Comparison of ENCODE assay signal across 30 cellular contexts in genomic region chr11:102703826-102704493, GRCh38. TPM values are rescaled to one million over a fixed set of nuclear protein-coding genes. Genes with fewer than 3 reads are reported as not detected.
DNase-seq lines count a peak whose midpoint lies in the region; ATAC-seq and TF ChIP-seq lines count a peak whose summit lies in the region.
"Had no signal": no experiment of that assay in that cellular context is flagged by ENCODE, and none has a peak within 500 bp of the region (broad histone marks: within the 10 kb centered on the region; RNA-seq: fewer than 3 reads in every experiment).

No MANE protein-coding gene starts in this region.

- no peaks in the 10 kb centered on the region for H3K9me3 Mint-ChIP-seq in H9
- no peaks in the 10 kb centered on the region for H3K9me3 Mint-ChIP-seq in neural progenitor cell
- H3K9me3 Mint-ChIP-seq: CD4-positive, alpha-beta memory T cell; GM23338 had no signal

- no peak overlapping the region for H3K4me3 Mint-ChIP-seq in H9
- no peak overlapping the region for H3K4me3 Mint-ChIP-seq in neural progenitor cell
- H3K4me3 Mint-ChIP-seq: CD4-positive, alpha-beta memory T cell; GM23338 had no signal

- no peaks in the 10 kb centered on the region for H3K4me1 ChIP-seq in H9 (ENCODE audit: insufficient read depth, low read length)
- H3K4me1 ChIP-seq in SK-N-SH (ENCODE audit: control insufficient read depth in 1 of 2, insufficient read depth in 2 of 2, low read depth in 1 of 2, low read length in 1 of 2) = no peaks in the 10 kb centered on the region
- no peaks in the 10 kb centered on the region for H3K4me1 ChIP-seq in esophagus muscularis mucosa
- H3K4me1 ChIP-seq in neural progenitor cell = no peaks in the 10 kb centered on the region
- H3K4me1 ChIP-seq: Caco-2, HAP-1 had no signal

- no peak overlapping the region for H2BK120ac ChIP-seq in H9 (ENCODE audit: low read depth, low read length, poor library complexity, severe bottlenecking)

- H3K27ac ChIP-seq in H9 (ENCODE audit: insufficient read length, low read depth, low read length) (no peak overlapping the region), SK-N-SH (ENCODE audit: low read depth in 2 of 2, low read length in 1 of 2) (no peak overlapping the region), esophagus muscularis mucosa (replicated peaks in 1 of 4) (no peak overlapping the region), neural progenitor cell (no peak overlapping the region)

- no peak overlapping the region for H4K5ac ChIP-seq in H9 (ENCODE audit: insufficient read length, low read depth, low read length)

- H2BK20ac ChIP-seq in H9 (ENCODE audit: low read depth, low read length, poor library complexity, severe bottlenecking) = peak overlapping the region; percentile 45

- no peak overlapping the region for H2BK12ac ChIP-seq in H9 (ENCODE audit: insufficient read length, low read depth, low read length)

- H3K14ac ChIP-seq in H9 (ENCODE audit: insufficient read depth, low read length) = no peak overlapping the region

- no peaks in the 10 kb centered on the region; the same call in 1 of the 2 replicates for H3K27me3 Mint-ChIP-seq in H9 (ENCODE audit: low read depth)
- H3K27me3 Mint-ChIP-seq in neural progenitor cell (ENCODE audit: insufficient read depth, low read depth) = peaks cover 2% of the 10 kb centered on the region

- no peak overlapping the region for H3K56ac ChIP-seq in H9 (ENCODE audit: insufficient read length, low read depth, low read length)

- intact Hi-C loops in esophagus muscularis mucosa (cut with DNase I) (no loop called here), left cardiac atrium (cut with DNase I) (no loop called here)

- no peak for TF ChIP-seq POLR2A in esophagus muscularis mucosa (IDR thresholded peaks at IDR 0.05; ENCODE audit: low read depth)

- H4K20me1 ChIP-seq in H9 (ENCODE audit: control insufficient read depth, insufficient read depth, insufficient read length) = no peaks in the 10 kb centered on the region
- no peaks in the 10 kb centered on the region for H4K20me1 ChIP-seq in SK-N-SH (ENCODE audit: insufficient read depth)
- H4K20me1 ChIP-seq in neural progenitor cell (ENCODE audit: low read depth) = no peaks in the 10 kb centered on the region

- H3K18ac ChIP-seq in H9 (ENCODE audit: insufficient read length, low read depth, low read length) = no peak overlapping the region

- H2BK5ac ChIP-seq in H9 (ENCODE audit: insufficient read length, low read length) = no peak overlapping the region

- TF ChIP-seq CTCF in H9 (conservative IDR thresholded peaks at IDR 0.05) (no peak), SK-N-SH (IDR thresholded peaks at IDR 0.05) (no peak), esophagus muscularis mucosa (IDR thresholded peaks at IDR 0.05) (no peak), neural progenitor cell (IDR thresholded peaks at IDR 0.05) (no peak)

- no peaks in the 10 kb centered on the region for H3K9me3 ChIP-seq in H9 (ENCODE audit: control insufficient read depth, low read depth, low read length)
- no peaks in the 10 kb centered on the region for H3K9me3 ChIP-seq in SK-N-SH
- H3K9me3 ChIP-seq in esophagus muscularis mucosa = no peaks in the 10 kb centered on the region
- no peaks in the 10 kb centered on the region for H3K9me3 ChIP-seq in neural progenitor cell (ENCODE audit: low read depth)
- H3K9me3 ChIP-seq: Caco-2, HAP-1 had no signal

- no peaks in the 10 kb centered on the region for H3K27me3 ChIP-seq in H9 (ENCODE audit: insufficient read depth, low read length)
- H3K27me3 ChIP-seq in SK-N-SH (ENCODE audit: insufficient read depth) = no peaks in the 10 kb centered on the region; the same call in 1 of the 2 replicates
- no peaks in the 10 kb centered on the region for H3K27me3 ChIP-seq in esophagus muscularis mucosa
- H3K27me3 ChIP-seq in neural progenitor cell = no peaks in the 10 kb centered on the region

- H3K9ac ChIP-seq in H9 (ENCODE audit: extremely low read depth, insufficient read length, low read length) = no peak overlapping the region
- H3K9ac ChIP-seq in SK-N-SH = no peak overlapping the region
- no peak overlapping the region for H3K9ac ChIP-seq in neural progenitor cell

- H3K23ac ChIP-seq in H9 (ENCODE audit: insufficient read length, low read depth, low read length) = no peak overlapping the region

- H3F3A ChIP-seq in SK-N-SH (replicated peaks; ENCODE audit: insufficient read depth) = no peaks in the 10 kb centered on the region
- H3F3A ChIP-seq in neural progenitor cell (ENCODE audit: low read depth) = no peaks in the 10 kb centered on the region

- no peak overlapping the region for H3K4ac ChIP-seq in H9 (ENCODE audit: low read depth, low read length)

- H3K36me3 Mint-ChIP-seq in H9 (ENCODE audit: insufficient read depth in 1 of 3, low read depth in 3 of 3) (no peaks in the 10 kb centered on the region), neural progenitor cell (no peaks in the 10 kb centered on the region)
- H3K36me3 Mint-ChIP-seq: CD4-positive, alpha-beta memory T cell had no signal

- H2BK15ac ChIP-seq in H9 (ENCODE audit: low read depth, low read length) = no peak overlapping the region

- no peaks in the 10 kb centered on the region for H3K4me1 Mint-ChIP-seq in H9
- no peaks in the 10 kb centered on the region for H3K4me1 Mint-ChIP-seq in neural progenitor cell
- H3K4me1 Mint-ChIP-seq: GM23338 had no signal

- no peak overlapping the region for H3K4me3 ChIP-seq in SK-N-SH (ENCODE audit: low read depth in 2 of 2, low read length in 1 of 2)
- no peak overlapping the region for H3K4me3 ChIP-seq in esophagus muscularis mucosa
- no peak overlapping the region for H3K4me3 ChIP-seq in neural progenitor cell
- H3K4me3 ChIP-seq: GM23338, HAP-1 had no signal

- POLR2A ChIA-PET in SK-N-SH (lab: Yijun Ruan, JAX) = no interaction called here

- no peaks in the 10 kb centered on the region for H3K79me1 ChIP-seq in H9 (ENCODE audit: insufficient read depth, low read depth, low read length, poor library complexity, severe bottlenecking)

- no peak overlapping the region for H4K8ac ChIP-seq in H9 (replicated peaks; ENCODE audit: insufficient read length, low read depth, low read length)

- whole genome bisulfite sequencing in H9 (ENCODE audit: extremely low coverage, insufficient read length, low lambda C conversion rate) = no CpG with 5 or more reads among the region's 3 CpGs
- WGBS in SK-N-SH (ENCODE audit: low lambda C conversion rate) = 18% methylated on average over 3 of the region's 3 CpGs
- 82% methylated on average over 3 of the region's 3 CpGs for WGBS in esophagus muscularis mucosa

- H3K27ac Mint-ChIP-seq in H9 (no peak overlapping the region; a peak in 1 of 7 replicates), neural progenitor cell (no peak overlapping the region)
- H3K27ac Mint-ChIP-seq: CD4-positive, alpha-beta memory T cell; GM23338 had no signal

- DNase-seq in H9 = no peak
- DNase-seq in SK-N-SH = no peak
- DNase-seq in esophagus muscularis mucosa (ENCODE audit: extremely low spot score) = peak; percentile 60
- no peak for DNase-seq in neural progenitor cell (ENCODE audit: low spot score)
- no peak for DNase-seq in stimulated activated CD8-positive, alpha-beta memory T cell treated with anti-CD3 and anti-CD28 coated beads, Interleukin-4, amount 100 ng/mL, for 48 hours
- no peak for DNase-seq in left cardiac atrium
- DNase-seq: C1 segment of cervical spinal cord; Caco-2; CD4-positive, alpha-beta memory T cell; DMS79 treated with DMSO at 0.1 percent for 48 hours; GF-D8; Karpas-422; NCI-H1092 treated with DMSO at 0.1 percent for 48 hours; NCI-H1436; NCI-H187; NCI-H2081 treated with DMSO at 0.1 percent for 48 hours; NCI-H2171 treated with DMSO at 0.1 percent for 48 hours; NCI-H345; NCI-H510A treated with DMSO at 0.1 percent for 48 hours; NCI-H748 treated with DMSO at 0.1 percent for 48 hours; RPMI8226; SHP77 had no signal

- TF ChIP-seq EP300 in SK-N-SH (IDR thresholded peaks at IDR 0.05; ENCODE audit: borderline replicate concordance in 1 of 2, low read depth in 1 of 2, low read length in 1 of 2) (no peak), esophagus muscularis mucosa (IDR thresholded peaks at IDR 0.05) (no peak)

- no peak overlapping the region for H3T11ph ChIP-seq in H9 (ENCODE audit: low read length)

- no peak overlapping the region for H2AFZ ChIP-seq in H9 (ENCODE audit: low read length)
- 0 out of 2 replicates have a peak overlapping the region, but pooled peaks have one; percentile 90 for H2AFZ ChIP-seq in SK-N-SH (ENCODE audit: low read depth)
- H2AFZ ChIP-seq in neural progenitor cell (replicated peaks) = no peak overlapping the region

- no peaks in the 10 kb centered on the region for H3K79me2 ChIP-seq in H9 (ENCODE audit: insufficient read depth, low read length)
- H3K79me2 ChIP-seq in SK-N-SH (ENCODE audit: insufficient read depth) = no peaks in the 10 kb centered on the region
- no peaks in the 10 kb centered on the region for H3K79me2 ChIP-seq in neural progenitor cell (ENCODE audit: low read depth)

- no peak for TF ChIP-seq RAD21 in SK-N-SH (IDR thresholded peaks at IDR 0.05; ENCODE audit: low read length)

- H2AK5ac ChIP-seq in H9 (ENCODE audit: insufficient read length, low read length) = no peak overlapping the region

- no peak overlapping the region for H3K4me2 ChIP-seq in H9 (ENCODE audit: insufficient read depth, insufficient read length, low read length)
- H3K4me2 ChIP-seq in SK-N-SH = peak overlapping the region; percentile 61
- H3K4me2 ChIP-seq in neural progenitor cell = no peak overlapping the region
- H3K4me2 ChIP-seq: GM23338 had no signal

- no peaks in the 10 kb centered on the region for H3K9me2 ChIP-seq in SK-N-SH

- ATAC-seq in GM18867 (IDR thresholded peaks at IDR 0.05; ENCODE audit: unreplicated experiment) (peak; percentile 65), left cardiac atrium (no peak), HG03460 (IDR thresholded peaks at IDR 0.05; ENCODE audit: unreplicated experiment) (no peak)
- ATAC-seq: GM23338, HepG2 had no signal

- H3K36me3 ChIP-seq in SK-N-SH (replicated peaks in 1 of 2; ENCODE audit: control insufficient read depth in 1 of 2, insufficient read depth in 2 of 2, low read length in 1 of 2) (no peaks in the 10 kb centered on the region), esophagus muscularis mucosa (no peaks in the 10 kb centered on the region), neural progenitor cell (no peaks in the 10 kb centered on the region)
- H3K36me3 ChIP-seq: HAP-1 had no signal

- no peaks in the 10 kb centered on the region for H3K23me2 ChIP-seq in H9 (ENCODE audit: insufficient read length, low read depth, low read length, poor library complexity, severe bottlenecking)

- CTCF ChIA-PET in SK-N-SH (lab: Yijun Ruan, JAX) = no interaction called here

- no peak overlapping the region for H4K91ac ChIP-seq in H9 (ENCODE audit: insufficient read length, low read depth, low read length)

RNA-seq across cellular contexts. Expression of gene MMP27, which starts 1.6 kb away (rescaled TPM):
- total RNA-seq in H9 (2021) = not detected in 2 replicates
- not detected in 2 replicates for polyA plus RNA-seq in SK-N-SH (2012; rRNA removed)
- polyA plus RNA-seq in SK-N-SH (2012; cell fraction: cytosol; rRNA removed) = 0.01 TPM in 2 replicates
- 0.02 TPM in 1 of 2 replicates, not detected in the other for polyA plus RNA-seq in SK-N-SH (2012; cell fraction: nucleus; rRNA removed)
- under 1 TPM in 2 of 4 donors, not detected in 2; 0.33 to 0.45 TPM for total RNA-seq in esophagus muscularis mucosa
- not detected in 2 replicates for total RNA-seq in neural progenitor cell (ENCODE audit: low replicate concordance)
- not detected for total RNA-seq in left cardiac atrium
- total RNA-seq: A673; Caco-2; CD4-positive, alpha-beta memory T cell; GM23338; HepG2; HT-29; SK-MEL-5 had no signal
- polyA plus RNA-seq: CD4-positive, alpha-beta memory T cell; GM23338; HepG2 had no signal

RNA-seq across cellular contexts. Expression of gene MMP8, which starts 20.8 kb away (rescaled TPM):
- total RNA-seq in H9 (2021) = not detected in 2 replicates
- 0.07 TPM in 1 of 2 replicates, not detected in the other for polyA plus RNA-seq in SK-N-SH (2012; rRNA removed)
- polyA plus RNA-seq in SK-N-SH (2012; cell fraction: cytosol; rRNA removed) = 0.03 TPM in 2 replicates
- polyA plus RNA-seq in SK-N-SH (2012; cell fraction: nucleus; rRNA removed) = not detected in 2 replicates
- total RNA-seq in esophagus muscularis mucosa = 1 to 10 TPM in 1 of 4 donors, under 1 TPM in 1, not detected in 2; 0.23 to 1.3 TPM
- not detected in 2 replicates for total RNA-seq in neural progenitor cell (ENCODE audit: low replicate concordance)
- total RNA-seq in left cardiac atrium = under 1 TPM in 1 of 2 donors, not detected in 1; 0.37 TPM
- total RNA-seq: Caco-2; CD4-positive, alpha-beta memory T cell; GM23338; HepG2; HT-29 had no signal
- polyA plus RNA-seq: CD4-positive, alpha-beta memory T cell; GM23338; HepG2 had no signal
